In the genomic region with DNA sequence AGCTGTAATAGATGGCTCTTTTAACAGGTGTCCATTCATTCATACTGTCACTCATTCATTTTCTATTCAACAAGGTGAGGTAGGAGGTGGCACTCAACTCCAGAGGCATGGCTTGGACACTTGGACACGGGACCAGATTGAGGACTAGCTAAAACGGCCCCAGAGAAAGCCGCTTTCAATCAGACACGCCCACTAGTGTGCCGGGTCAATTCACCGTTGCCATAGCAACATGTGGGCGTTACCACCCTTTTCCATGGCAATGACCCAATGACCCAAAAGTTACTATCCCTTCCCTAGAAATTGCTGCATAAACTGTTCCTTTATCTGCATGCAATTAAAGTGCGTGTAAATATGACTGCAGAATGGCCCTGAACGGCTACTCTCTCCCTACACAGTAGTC, we compare ENCODE assay signal across 12 cellular contexts. TPM values are rescaled to one million over a fixed set of nuclear protein-coding genes. Genes with fewer than 3 reads are reported as not detected.
A peak's percentile ranks its signal among the peaks of the same experiment; 100 is the strongest.
DNase-seq lines count a peak whose midpoint lies in the region; ATAC-seq, FAIRE-seq and TF ChIP-seq lines count a peak whose summit lies in the region.
"Had no signal": no experiment of that assay in that cellular context is flagged by ENCODE, and none has a peak within 500 bp of the region (broad histone marks: within the 10 kb centered on the region; RNA-seq: fewer than 3 reads in every experiment).

No MANE protein-coding gene starts in this region.

- H3K27ac ChIP-seq in K562 (ENCODE audit: extremely low read depth, low read depth, low read length): no peak overlapping the region
- H3K27ac ChIP-seq in hepatocyte: peak overlapping the region; percentile 94
- H3K27ac ChIP-seq in parathyroid adenoma: peak overlapping the region; percentile 84

- peaks cover 0 to 24% of the 10 kb centered on the region in 2 experiments; a peak in 2 of 5 replicates for H3K27me3 ChIP-seq in K562 (ENCODE audit: control insufficient read depth in 2 of 2, insufficient read depth in 2 of 2, low read length in 2 of 2)
- H3K27me3 ChIP-seq in hepatocyte: no peaks in the 10 kb centered on the region
- no peaks in the 10 kb centered on the region for H3K27me3 ChIP-seq in parathyroid adenoma (ENCODE audit: control insufficient read depth, insufficient read depth, low read length)

- H3K4me1 ChIP-seq in K562 (replicated peaks in 1 of 2; ENCODE audit: control insufficient read depth in 2 of 2, insufficient read depth in 2 of 2, low read length in 2 of 2) (peaks cover 0 to 22% of the 10 kb centered on the region in 2 experiments; a peak in 4 of 5 replicates), hepatocyte (ENCODE audit: insufficient read depth) (peaks cover 54% of the 10 kb centered on the region), parathyroid adenoma (peaks cover 38% of the 10 kb centered on the region)

- CTCF ChIA-PET in K562 (lab: Yijun Ruan, JAX; ENCODE audit: low intra/inter-chr PET ratio) (no interaction called here), GM10248 (lab: Yijun Ruan, JAX) (interaction anchor here (2.6 kb wide), 1 partner anchor 83 kb away, joined by 9 read pairs; no protein-coding TSS in a partner anchor)

- BruUV-seq in K562 (replicated peaks; lab: Mats Ljungman, UMichigan): no TSS peak

- H3K4me2 ChIP-seq in K562 (ENCODE audit: insufficient read depth, low read length) (no peak overlapping the region), hepatocyte (peak overlapping the region; percentile 20), parathyroid adenoma (ENCODE audit: low read length) (no peak overlapping the region)

- in situ Hi-C loops in K562 (cut with MboI): no loop called here

- ATAC-seq in K562: 0 out of 3 replicates have a peak, but pooled peaks have one; percentile 40
- no peak for ATAC-seq in HG03521 (IDR thresholded peaks at IDR 0.05; ENCODE audit: unreplicated experiment)

- H3K79me2 ChIP-seq in K562 (ENCODE audit: control insufficient read depth, insufficient read depth, low read length) (no peaks in the 10 kb centered on the region), hepatocyte (no peaks in the 10 kb centered on the region), parathyroid adenoma (no peaks in the 10 kb centered on the region)

- TF ChIP-seq RAD21 in K562 (CRISPR knock-in tag; conservative IDR thresholded peaks at IDR 0.05 in 1 of 2, IDR thresholded peaks at IDR 0.05 in 1 of 2): no peak

- no peak for TF ChIP-seq EP300 in K562 (IDR thresholded peaks at IDR 0.05; ENCODE audit: low read length)

- TF ChIP-seq POLR2A in K562 (conservative IDR thresholded peaks at IDR 0.05): no peak

- H3K4me3 ChIP-seq in K562: no peak overlapping the region
- no peak overlapping the region for H3K4me3 ChIP-seq in hepatocyte
- H3K4me3 ChIP-seq in parathyroid adenoma (ENCODE audit: low read depth, low read length): no peak overlapping the region

- TF ChIP-seq CTCF in K562 (IDR thresholded peaks at IDR 0.05 in 2 of 3, conservative IDR thresholded peaks at IDR 0.05 in 1 of 3; ENCODE audit: insufficient read depth in 2 of 3, low read depth in 1 of 3, low read length in 3 of 3) (no peak), hepatocyte (IDR thresholded peaks at IDR 0.05; ENCODE audit: poor library complexity) (no peak), parathyroid adenoma (IDR thresholded peaks at IDR 0.05) (no peak), GM10248 (IDR thresholded peaks at IDR 0.05; ENCODE audit: control extremely low read depth, extremely low read depth, low read depth, missing control alignments) (no peak)

- H3K9me1 ChIP-seq in K562 (ENCODE audit: control insufficient read depth, insufficient read depth, low read length): no peaks in the 10 kb centered on the region

- H4K20me1 ChIP-seq in K562 (replicated peaks; ENCODE audit: control insufficient read depth, insufficient read depth, low read length) (no peaks in the 10 kb centered on the region), hepatocyte (ENCODE audit: insufficient read depth, poor library complexity, severe bottlenecking) (no peaks in the 10 kb centered on the region)

- DNase-seq in ELF-1 (ENCODE audit: low read depth, low spot score) (peak; percentile 61), K562 (ENCODE audit: extremely low read depth in 1 of 4, low spot score in 3 of 4) (peak; percentile 21 to 57 (median 48)), hepatocyte (ENCODE audit: low spot score) (peak; percentile 62), NCI-H345 (lab: John Stamatoyannopoulos, UW) (no peak), RPMI8226 (no peak), GM10248 (ENCODE audit: extremely low spot score) (no peak)
- DNase-seq: activated B cell treated with CpG ODN at 0.5 μM for 24 hours; brain microvascular endothelial cell; naive B cell; NK-92 treated with Interleukin-12 subunit alpha and Interleukin-12 subunit beta, amount 100 ng/mL, for 24 hours had no signal

- 4% methylated on average over 9 of the region's 9 CpGs for WGBS in K562 (ENCODE audit: insufficient coverage, low coverage, missing lambda C conversion rate)
- 34% methylated on average over 9 of the region's 9 CpGs for WGBS in hepatocyte (ENCODE audit: low lambda C conversion rate, missing lambda C conversion rate)

- H3K9me2 ChIP-seq in hepatocyte (replicated peaks; ENCODE audit: insufficient read depth): no peaks in the 10 kb centered on the region

- H3K9ac ChIP-seq in K562 (ENCODE audit: insufficient read depth in 1 of 2, low read depth in 2 of 2, low read length in 2 of 2) (no peak overlapping the region), parathyroid adenoma (no peak overlapping the region)

- H3K36me3 ChIP-seq in K562 (ENCODE audit: control insufficient read depth, insufficient read depth, low read length) (no peaks in the 10 kb centered on the region), hepatocyte (replicated peaks; ENCODE audit: insufficient read depth, low read depth) (no peaks in the 10 kb centered on the region), parathyroid adenoma (ENCODE audit: control insufficient read depth, insufficient read depth, low read length) (no peaks in the 10 kb centered on the region)
- H3K36me3 ChIP-seq: brain microvascular endothelial cell had no signal

- intact Hi-C loops in K562 (cut with micrococcal nuclease): no loop called here

- FAIRE-seq in K562 (lab: Jason Lieb, UNC): no peak

- POLR2A ChIA-PET in K562 (lab: Yijun Ruan, JAX): no interaction called here
- POLR2A ChIA-PET in GM10248 (lab: Yijun Ruan, JAX): no interaction called here

- no peaks in the 10 kb centered on the region for H3K9me3 ChIP-seq in K562 (replicated peaks; ENCODE audit: control insufficient read depth, insufficient read depth, low read depth, low read length)
- H3K9me3 ChIP-seq in hepatocyte (ENCODE audit: low read depth): no peaks in the 10 kb centered on the region
- H3K9me3 ChIP-seq in parathyroid adenoma (ENCODE audit: control insufficient read depth, low read length): no peaks in the 10 kb centered on the region

- peak overlapping the region; percentile 5; the same call in 1 of the 2 replicates for H2AFZ ChIP-seq in K562 (ENCODE audit: low read depth, low read length)
- peak overlapping the region; percentile 27 for H2AFZ ChIP-seq in hepatocyte
- peak overlapping the region; percentile 87 for H2AFZ ChIP-seq in parathyroid adenoma

TF ChIP-seq in K562, 482 proteins besides CTCF, POLR2A, EP300 and RAD21 (continues in another document):
- TF ChIP-seq PKNOX1 (IDR thresholded peaks at IDR 0.05): 0 out of 2 replicates have a peak, but pooled peaks have one; percentile 37
- peak in 1 of 2 experiments; percentile 71; a peak in 2 of 4 replicates for TF ChIP-seq CSDE1 (IDR thresholded peaks at IDR 0.05)
- TF ChIP-seq NR1H2 (CRISPR knock-in tag; IDR thresholded peaks at IDR 0.05): no peak
- no peak for TF ChIP-seq ETV6 (IDR thresholded peaks at IDR 0.05; ENCODE audit: borderline replicate concordance in 1 of 2, low read depth in 2 of 2, low read length in 1 of 2)
- TF ChIP-seq ETV6 (CRISPR knock-in tag; IDR thresholded peaks at IDR 0.05; ENCODE audit: borderline replicate concordance): no peak

RNA-seq across cellular contexts. Expression of gene LGALSL, which starts 49.2 kb away (rescaled TPM):
- total RNA-seq in K562 (2011; cell fraction: chromatin; rRNA removed; ENCODE audit: low replicate concordance): not detected in 2 replicates
- not detected in 2 replicates for total RNA-seq in K562 (2011; cell fraction: nucleolus; rRNA removed)
- total RNA-seq in K562 (2011; cell fraction: nucleoplasm; rRNA removed): not detected in 2 replicates
- total RNA-seq in K562 (2014; rRNA removed) (0.09 and 0.24 TPM in 2 replicates), K562 (2014; rRNA removed; fragmentation: Illumina TruSeq; extraction: Trizol) (0.15 and 0.26 TPM in 2 replicates), K562 (2015; rRNA removed; fragmentation: Illumina TruSeq; extraction: Trizol) (not detected in 2 replicates), K562 (2021) (0.22 TPM in 1 of 2 replicates, not detected in the other), hepatocyte (28.1 and 30.7 TPM in 2 replicates)
- polyA plus RNA-seq in K562 (2011; rRNA removed) (0.29 and 0.47 TPM in 2 replicates), K562 (2014; fragmentation: Illumina TruSeq; extraction: Trizol) (0.16 and 0.24 TPM in 2 replicates), K562 (2014; fragmentation: Nextera tagmentation; extraction: Ambion mirVana) (under 1 TPM; 0.04 to 0.13 TPM), K562 (2014; rRNA removed) (not detected in 2 replicates), hepatocyte (27.9 and 44.6 TPM in 2 replicates)
- polyA plus RNA-seq in K562 (2011; cell fraction: cytosol; rRNA removed): 0.03 and 0.83 TPM in 2 replicates
- 0.42 TPM in 1 of 2 replicates, not detected in the other for polyA plus RNA-seq in K562 (2011; cell fraction: nucleus; rRNA removed)
- 0.04 and 0.08 TPM in 2 replicates for polyA plus RNA-seq in K562 (2012)
- polyA minus RNA-seq in K562 (2011; rRNA and poly(A)+ RNA removed): 0.21 and 0.51 TPM in 2 replicates
- polyA minus RNA-seq in K562 (2011; cell fraction: cytosol; rRNA and poly(A)+ RNA removed): not detected in 2 replicates
- 0.22 TPM in 1 of 2 replicates, not detected in the other for polyA minus RNA-seq in K562 (2011; cell fraction: nucleus; rRNA and poly(A)+ RNA removed)

Comparison
In these comparisons a context has a peak if more than half of its experiments do, and no peak if none do; other contexts are left out.
1. DNase-seq: peak in ELF-1 (single experiment), K562 (4 of 4) and hepatocyte (single experiment); none in NCI-H345 (single experiment), RPMI8226 (single experiment) and GM10248 (single experiment).
2. H2AFZ ChIP-seq: peak in every context shown above with its lines; median percentile 87 in parathyroid adenoma; 27 in hepatocyte; 5 in K562.
3. RNA of gene LGALSL, which starts 49.2 kb away (total RNA-seq): 28.1 to 30.7 TPM in hepatocyte; 0.09 to 0.26 TPM in K562; every median in the first group is over 10 times any median in the second.